ENCODE assay signal across 8 cellular contexts in the genomic region with DNA sequence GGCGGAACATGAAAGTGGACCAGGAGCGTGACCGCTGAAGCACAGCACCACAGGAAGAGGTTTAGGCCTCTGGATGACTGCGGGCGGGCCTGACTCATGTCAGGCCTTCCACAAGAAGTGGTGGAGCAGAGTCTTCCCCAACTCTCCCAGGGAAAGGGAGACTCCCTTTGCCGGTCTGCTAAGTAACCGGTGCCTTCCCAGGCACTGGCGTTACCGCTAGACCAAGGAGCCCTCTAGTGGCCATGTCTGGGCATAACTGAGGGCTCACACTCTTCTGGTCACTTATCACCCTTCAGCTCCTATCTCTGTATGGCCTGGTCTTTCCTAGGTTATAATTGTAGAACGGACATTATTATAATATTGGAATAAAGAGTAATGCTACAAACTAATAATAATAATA.
DNase-seq lines count a peak whose midpoint lies in the region; ATAC-seq and TF ChIP-seq lines count a peak whose summit lies in the region.

No MANE protein-coding gene starts in this region.

- DNase-seq in A673 (ENCODE audit: low spot score), result peak; percentile 32
- DNase-seq in GM10266 (ENCODE audit: extremely low spot score), result no peak
- DNase-seq in NCI-H510A treated with DMSO at 0.1 percent for 48 hours (lab: John Stamatoyannopoulos, UW), result peak; percentile 33
- DNase-seq in dermis blood vessel endothelial cell, result peak; percentile 57
- no peak for DNase-seq in neural crest cell (ENCODE audit: low read depth, low spot score)
- no peak for DNase-seq in retina

- H3K27ac ChIP-seq in A673 (ENCODE audit: low read depth, low read length, poor library complexity, severe bottlenecking), result no peak overlapping the region

- no peaks in the 10 kb centered on the region for H3K36me3 Mint-ChIP-seq in neural crest cell (ENCODE audit: low read depth)

- H3K27ac Mint-ChIP-seq in neural crest cell (ENCODE audit: unreplicated experiment), result no peak overlapping the region

- no peak overlapping the region for H3K4me3 ChIP-seq in A673 (ENCODE audit: low read depth, low read length, poor library complexity, severe bottlenecking)

- H3K9me3 Mint-ChIP-seq in neural crest cell, result peaks cover 6% of the 10 kb centered on the region

- H3K9me3 ChIP-seq in A673 (ENCODE audit: low read depth, low read length, poor library complexity, severe bottlenecking), result peaks cover 8% of the 10 kb centered on the region

- CTCF ChIA-PET in A673 (lab: Charles Lee), result no interaction called here

- BruUV-seq in A673 (replicated peaks; lab: Mats Ljungman, UMichigan), result no TSS peak

- no peak for ATAC-seq in GM21447 (IDR thresholded peaks at IDR 0.05; ENCODE audit: unreplicated experiment)
- ATAC-seq in GM21515 (IDR thresholded peaks at IDR 0.05; ENCODE audit: unreplicated experiment), result no peak

- no peaks in the 10 kb centered on the region for H3K27me3 Mint-ChIP-seq in neural crest cell (ENCODE audit: low read depth)

- no peaks in the 10 kb centered on the region for H3K4me1 ChIP-seq in A673 (ENCODE audit: insufficient read depth, low read length, poor library complexity, severe bottlenecking)

- no peak overlapping the region for H3K4me3 Mint-ChIP-seq in neural crest cell

- H3K4me1 Mint-ChIP-seq in neural crest cell, result no peaks in the 10 kb centered on the region

- POLR2A ChIA-PET in A673 (lab: Charles Lee; ENCODE audit: low non-redundant PET), result no interaction called here

- intact Hi-C loops in A673 (cut with micrococcal nuclease; ENCODE audit: unreplicated experiment), result no loop called here

- H3K36me3 ChIP-seq in A673 (ENCODE audit: insufficient read depth, low read length, poor library complexity, severe bottlenecking), result no peaks in the 10 kb centered on the region

- TF ChIP-seq CTCF in A673 (conservative IDR thresholded peaks at IDR 0.05; ENCODE audit: low read depth, low read length), result peak; percentile 52
- TF ChIP-seq CTCF in GM10266 (IDR thresholded peaks at IDR 0.05; ENCODE audit: control insufficient read depth, insufficient read depth, low read depth, missing control alignments), result peak; percentile 50
- peak; percentile 54 for TF ChIP-seq CTCF in neural crest cell (conservative IDR thresholded peaks at IDR 0.05)

- H3K27me3 ChIP-seq in A673 (replicated peaks; ENCODE audit: insufficient read depth, low read depth, low read length, poor library complexity), result no peaks in the 10 kb centered on the region

Comparison
In these comparisons a context has a peak if more than half of its experiments do, and no peak if none do; other contexts are left out.
1. DNase-seq: peak in A673 (single experiment), NCI-H510A treated with DMSO at 0.1 percent for 48 hours (single experiment) and dermis blood vessel endothelial cell (single experiment); none in GM10266 (single experiment), neural crest cell (single experiment) and retina (single experiment).
2. Peak in every context shown above with its lines, with median percentiles within 50 percentile points of each other: CTCF ChIP-seq.